ENCODE assay signal across 8 cellular contexts in the genomic region with DNA sequence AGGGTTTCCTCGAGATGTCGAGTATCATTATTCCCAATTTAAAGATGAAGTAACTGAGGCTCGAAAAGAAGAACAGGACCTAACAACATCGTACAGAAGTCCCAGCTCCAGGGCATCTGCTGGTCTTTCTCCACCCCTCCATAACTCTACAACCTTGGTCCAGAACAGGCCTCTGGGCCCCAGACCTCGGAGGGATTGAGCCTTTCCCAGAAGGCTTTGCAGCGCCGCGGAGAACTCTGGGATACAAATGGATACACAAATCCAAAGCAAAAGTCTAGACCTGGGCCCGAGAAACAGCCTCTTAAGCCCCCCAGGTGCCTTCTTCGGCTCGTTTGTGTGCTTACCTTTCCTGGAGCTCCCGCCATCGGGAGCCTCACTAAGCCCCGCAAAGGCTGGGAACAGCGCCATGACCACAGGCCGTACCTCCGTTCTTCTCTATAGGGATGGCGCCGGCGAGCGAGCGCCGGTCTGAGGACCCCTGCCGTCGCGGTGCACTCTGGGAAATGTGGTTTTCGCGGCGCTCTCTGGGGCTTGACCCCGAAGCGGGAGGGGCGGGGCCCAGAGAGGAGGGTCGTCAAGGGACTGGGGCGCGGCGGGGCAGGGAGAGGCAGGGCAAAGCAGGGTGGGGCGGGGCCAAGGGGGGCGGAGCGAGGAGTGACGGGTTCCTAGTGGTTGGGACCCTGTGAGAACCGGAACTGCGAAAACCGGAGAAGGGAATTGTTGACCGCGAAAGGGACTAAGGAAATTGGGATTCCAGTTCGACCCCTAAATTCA. TPM values are rescaled to one million over a fixed set of nuclear protein-coding genes. Genes with fewer than 3 reads are reported as not detected.
DNase-seq lines count a peak whose midpoint lies in the region; FAIRE-seq and TF ChIP-seq lines count a peak whose summit lies in the region.

A gene with protein sequence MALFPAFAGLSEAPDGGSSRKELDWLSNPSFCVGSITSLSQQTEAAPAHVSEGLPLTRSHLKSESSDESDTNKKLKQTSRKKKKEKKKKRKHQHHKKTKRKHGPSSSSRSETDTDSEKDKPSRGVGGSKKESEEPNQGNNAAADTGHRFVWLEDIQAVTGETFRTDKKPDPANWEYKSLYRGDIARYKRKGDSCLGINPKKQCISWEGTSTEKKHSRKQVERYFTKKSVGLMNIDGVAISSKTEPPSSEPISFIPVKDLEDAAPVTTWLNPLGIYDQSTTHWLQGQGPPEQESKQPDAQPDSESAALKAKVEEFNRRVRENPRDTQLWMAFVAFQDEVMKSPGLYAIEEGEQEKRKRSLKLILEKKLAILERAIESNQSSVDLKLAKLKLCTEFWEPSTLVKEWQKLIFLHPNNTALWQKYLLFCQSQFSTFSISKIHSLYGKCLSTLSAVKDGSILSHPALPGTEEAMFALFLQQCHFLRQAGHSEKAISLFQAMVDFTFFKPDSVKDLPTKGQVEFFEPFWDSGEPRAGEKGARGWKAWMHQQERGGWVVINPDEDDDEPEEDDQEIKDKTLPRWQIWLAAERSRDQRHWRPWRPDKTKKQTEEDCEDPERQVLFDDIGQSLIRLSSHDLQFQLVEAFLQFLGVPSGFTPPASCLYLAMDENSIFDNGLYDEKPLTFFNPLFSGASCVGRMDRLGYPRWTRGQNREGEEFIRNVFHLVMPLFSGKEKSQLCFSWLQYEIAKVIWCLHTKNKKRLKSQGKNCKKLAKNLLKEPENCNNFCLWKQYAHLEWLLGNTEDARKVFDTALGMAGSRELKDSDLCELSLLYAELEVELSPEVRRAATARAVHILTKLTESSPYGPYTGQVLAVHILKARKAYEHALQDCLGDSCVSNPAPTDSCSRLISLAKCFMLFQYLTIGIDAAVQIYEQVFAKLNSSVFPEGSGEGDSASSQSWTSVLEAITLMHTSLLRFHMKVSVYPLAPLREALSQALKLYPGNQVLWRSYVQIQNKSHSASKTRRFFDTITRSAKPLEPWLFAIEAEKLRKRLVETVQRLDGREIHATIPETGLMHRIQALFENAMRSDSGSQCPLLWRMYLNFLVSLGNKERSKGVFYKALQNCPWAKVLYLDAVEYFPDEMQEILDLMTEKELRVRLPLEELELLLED (minus strand): TSS at position 445 of the 774 bp plus-strand sequence. CDS start 37 bp downstream, at position 408.

- 1 to 2% methylated on average over 38 to 42 of the region's 46 CpGs for WGBS in GM23248 (ENCODE audit: low coverage in 1 of 2, low lambda C conversion rate in 2 of 2, missing lambda C conversion rate in 2 of 2), 2 experiments
- WGBS in esophagus muscularis mucosa, result 10% methylated on average over 31 of the region's 46 CpGs

- H3K9me3 ChIP-seq in DOHH2 (ENCODE audit: control insufficient read depth, insufficient read depth, low read length) (no peaks in the 10 kb centered on the region), GM23248 (ENCODE audit: low read depth) (no peaks in the 10 kb centered on the region), Karpas-422 (ENCODE audit: low read length) (no peaks in the 10 kb centered on the region), esophagus muscularis mucosa (no peaks in the 10 kb centered on the region), muscle layer of duodenum (ENCODE audit: control insufficient read depth in 1 of 2, low read length in 2 of 2) (no peaks in the 10 kb centered on the region)

- in situ Hi-C loops in GM23248 (cut with MboI), result no loop called here

- no peak for FAIRE-seq in RCC 7860 (lab: Jason Lieb, UNC)

- TF ChIP-seq CTCF in DOHH2 (IDR thresholded peaks at IDR 0.05; ENCODE audit: low read depth, low read length, poor library complexity, severe bottlenecking) (peak; percentile 11), esophagus muscularis mucosa (IDR thresholded peaks at IDR 0.05) (no peak)

- peaks cover 9% of the 10 kb centered on the region for H3K27me3 ChIP-seq in DOHH2 (ENCODE audit: control insufficient read depth, low read length)
- peaks cover 7% of the 10 kb centered on the region; the same call in 1 of the 2 replicates for H3K27me3 ChIP-seq in GM23248 (replicated peaks; ENCODE audit: insufficient read depth)
- H3K27me3 ChIP-seq in Karpas-422 (ENCODE audit: low read length), result no peaks in the 10 kb centered on the region
- H3K27me3 ChIP-seq in esophagus muscularis mucosa, result peaks cover 0 to 9% (median 0%) of the 10 kb centered on the region in 4 donors
- no peaks in the 10 kb centered on the region for H3K27me3 ChIP-seq in muscle layer of duodenum (ENCODE audit: low read depth, low read length)

- H4K20me1 ChIP-seq in DOHH2 (ENCODE audit: control insufficient read depth, insufficient read depth, low read depth, low read length) (no peaks in the 10 kb centered on the region), GM23248 (ENCODE audit: insufficient read depth) (no peaks in the 10 kb centered on the region), Karpas-422 (ENCODE audit: insufficient read depth, low read depth, low read length) (no peaks in the 10 kb centered on the region)

- no peak for TF ChIP-seq POLR2A in esophagus muscularis mucosa (IDR thresholded peaks at IDR 0.05; ENCODE audit: low read depth)

- intact Hi-C loops in esophagus muscularis mucosa (cut with DNase I), result loop anchor here (2.0 kb wide), 1 partner anchor 49 kb away; no protein-coding TSS in a partner anchor

- no peak for TF ChIP-seq EP300 in esophagus muscularis mucosa (IDR thresholded peaks at IDR 0.05)

- peaks cover 16% of the 10 kb centered on the region for H3K4me1 ChIP-seq in DOHH2 (ENCODE audit: control insufficient read depth, low read length)
- H3K4me1 ChIP-seq in GM23248 (ENCODE audit: insufficient read depth), result peaks cover 12% of the 10 kb centered on the region
- peaks cover 46% of the 10 kb centered on the region for H3K4me1 ChIP-seq in Karpas-422 (ENCODE audit: low read length)
- peaks cover 11 to 22% (median 16%) of the 10 kb centered on the region in 4 donors for H3K4me1 ChIP-seq in esophagus muscularis mucosa
- H3K4me1 ChIP-seq in muscle layer of duodenum (ENCODE audit: control insufficient read depth in 1 of 2, insufficient read depth in 2 of 2, low read length in 2 of 2), result peaks cover 6 to 10% of the 10 kb centered on the region in 2 donors

- H2AFZ ChIP-seq in GM23248, result peak within 1 kb of the TSS; percentile 85
- H2AFZ ChIP-seq in Karpas-422 (ENCODE audit: low read length), result peak within 1 kb of the TSS; percentile 84

- DNase-seq in GM23248, result peak; percentile 98
- DNase-seq in Karpas-422, result peak; percentile 100
- peak; percentile 67 for DNase-seq in RCC 7860 (ENCODE audit: low spot score)
- peak; percentile 99 for DNase-seq in activated T-cell treated with anti-CD3 and anti-CD28 coated beads, Interleukin-2, amount 50 U/mL, for 48 hours
- DNase-seq in esophagus muscularis mucosa (ENCODE audit: extremely low spot score), result peak; percentile 100
- DNase-seq in stimulated activated CD8-positive, alpha-beta memory T cell treated with anti-CD3 and anti-CD28 coated beads, Interleukin-7, amount 100 ng/mL, for 24 hours (ENCODE audit: low read depth), result peak; percentile 98

- H3K36me3 ChIP-seq in DOHH2 (ENCODE audit: control insufficient read depth, low read length) (no peaks in the 10 kb centered on the region), GM23248 (ENCODE audit: low read depth) (no peaks in the 10 kb centered on the region), Karpas-422 (ENCODE audit: insufficient read depth, low read length) (no peaks in the 10 kb centered on the region), esophagus muscularis mucosa (no peaks in the 10 kb centered on the region), muscle layer of duodenum (ENCODE audit: control insufficient read depth in 1 of 2, insufficient read depth in 2 of 2, low read length in 2 of 2) (no peaks in the 10 kb centered on the region)

- H3K9me2 ChIP-seq in DOHH2 (replicated peaks; ENCODE audit: control insufficient read depth, low read length) (no peaks in the 10 kb centered on the region), GM23248 (ENCODE audit: insufficient read depth) (no peaks in the 10 kb centered on the region), Karpas-422 (replicated peaks; ENCODE audit: insufficient read depth, low read length) (0 out of 2 replicates have a peak, but pooled peaks cover 4% of the 10 kb centered on the region)

- no peaks in the 10 kb centered on the region for H3F3A ChIP-seq in DOHH2 (ENCODE audit: control insufficient read depth, insufficient read depth)
- H3F3A ChIP-seq in GM23248 (ENCODE audit: insufficient read depth), result peaks cover 10% of the 10 kb centered on the region; the same call in 1 of the 2 replicates

- H3K4me2 ChIP-seq in DOHH2 (ENCODE audit: low read length) (peak within 1 kb of the TSS; percentile 85), GM23248 (ENCODE audit: unreplicated experiment) (peak within 1 kb of the TSS; percentile 94), Karpas-422 (ENCODE audit: low read depth, low read length, poor library complexity, severe bottlenecking) (peak within 1 kb of the TSS; percentile 91)

- H3K27ac ChIP-seq in DOHH2 (ENCODE audit: low read depth, low read length) (peak within 1 kb of the TSS; percentile 61), GM23248 (peak within 1 kb of the TSS; percentile 80), Karpas-422 (ENCODE audit: low read length) (peak within 1 kb of the TSS; percentile 61), esophagus muscularis mucosa (replicated peaks in 1 of 4) (peak within 1 kb of the TSS; percentile 82 to 90 (median 83)), muscle layer of duodenum (ENCODE audit: low read length) (peak within 1 kb of the TSS; percentile 85)

- H3K4me3 ChIP-seq in DOHH2 (ENCODE audit: low read length) (peak within 1 kb of the TSS; percentile 90), GM23248 (peak within 1 kb of the TSS; percentile 86), Karpas-422 (ENCODE audit: low read length) (peak within 1 kb of the TSS; percentile 86), esophagus muscularis mucosa (peak within 1 kb of the TSS; percentile 69 to 74 (median 70)), muscle layer of duodenum (ENCODE audit: low read depth in 1 of 2, low read length in 2 of 2) (peak within 1 kb of the TSS; percentile 72 to 86)

- H3K9ac ChIP-seq in GM23248 (peak within 1 kb of the TSS; percentile 90), Karpas-422 (ENCODE audit: low read length) (peak within 1 kb of the TSS; percentile 82)

- H3K79me2 ChIP-seq in DOHH2 (ENCODE audit: control insufficient read depth, low read length) (peaks cover 43% of the 10 kb centered on the region), GM23248 (ENCODE audit: insufficient read depth) (peaks cover 50% of the 10 kb centered on the region), Karpas-422 (ENCODE audit: low read length) (peaks cover 49% of the 10 kb centered on the region)

RNA-seq across cellular contexts. Expression of the gene that starts here (rescaled TPM):
- total RNA-seq in GM23248 (2014; rRNA removed; shearing (Covaris generic)), result 7.0 and 10.2 TPM in 2 replicates
- polyA plus RNA-seq in GM23248 (2016; fragmentation: Nextera tagmentation; extraction: Ambion mirVana), result 8.9 and 9.4 TPM in 2 replicates
- 19.5 and 22.3 TPM in 2 replicates for total RNA-seq in Karpas-422 (2014; rRNA removed; shearing (Covaris generic); ENCODE audit: low replicate concordance)
- total RNA-seq in esophagus muscularis mucosa, result 10 to 100 TPM in 3 of 4 donors, 1 to 10 TPM in 1; 8.0 to 14.1 (median 12.2) TPM

Comparison
In these comparisons a context has a peak if more than half of its experiments do, and no peak if none do; other contexts are left out.
1. Peak in every context shown above with its lines: DNase-seq, H3K4me3 ChIP-seq and H3K27ac ChIP-seq.